ENCODE assay signal across 32 cellular contexts in the genomic region with DNA sequence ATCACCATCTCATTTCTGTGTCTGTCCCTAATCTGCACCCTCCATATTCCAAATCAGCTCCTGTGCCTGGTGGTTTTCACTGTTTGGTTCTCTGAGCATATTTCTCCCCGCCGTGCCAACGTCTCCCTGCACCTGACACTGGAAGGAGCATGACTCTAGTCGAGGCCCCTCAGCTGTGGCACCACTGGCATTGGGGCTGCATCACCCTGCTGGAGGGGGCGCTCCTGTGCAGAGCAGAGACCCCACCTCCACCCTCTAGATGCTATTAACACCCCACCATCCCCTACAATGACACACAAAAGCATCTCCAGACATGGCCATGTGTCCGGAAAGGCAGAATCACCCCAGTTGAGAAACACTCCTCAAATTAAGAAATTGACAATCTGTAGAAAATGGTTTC. TPM values are rescaled to one million over a fixed set of nuclear protein-coding genes. Genes with fewer than 3 reads are reported as not detected.
"Had no signal": no experiment of that assay in that cellular context is flagged by ENCODE, and none has a peak within 500 bp of the region (broad histone marks: within the 10 kb centered on the region; RNA-seq: fewer than 3 reads in every experiment).

No MANE protein-coding gene starts in this region.

- H3K9me3 ChIP-seq: body of pancreas, pancreas, thyroid gland, upper lobe of right lung had no signal

- DNase-seq: activated CD4-positive, alpha-beta T cell treated with anti-CD3 and anti-CD28 coated beads for 1 hour; activated gamma-delta T cell treated with Interleukin-2 at 50 U/mL for 16 hours; activated T-cell treated with anti-CD3 and anti-CD28 coated beads, Interleukin-2, amount 50 U/mL, for 1 hour; anterior cingulate cortex; body of pancreas; cortex of kidney; erythroblast; foreskin fibroblast; hippocampal formation; islet precursor cell; left colon; pancreas; right cardiac atrium; stimulated activated CD4-positive, alpha-beta T cell treated with anti-CD3 and anti-CD28 coated beads, Interleukin-12 subunit alpha, Interleukin-12 subunit beta, amount 100 ng/mL, for 4 hours; stimulated activated CD4-positive, alpha-beta T cell treated with anti-CD3 and anti-CD28 coated beads, Interleukin-4, amount 100 ng/mL, for 4 hours; stimulated activated naive CD8-positive, alpha-beta T cell treated with anti-CD3 and anti-CD28 coated beads, Interleukin-15, Interleukin-2, amounts not matched to agents 100 U/mL and 50 U/mL, for 24 hours; thyroid gland; upper lobe of right lung had no signal

- H3K27ac ChIP-seq: body of pancreas, cardiac muscle cell, pancreas, thyroid gland, upper lobe of right lung, VCaP had no signal

- H3K4me1 Mint-ChIP-seq: nephron had no signal

- ATAC-seq: body of pancreas; left colon; pancreas; right cardiac atrium; stimulated activated naive CD8-positive, alpha-beta T cell treated with anti-CD3 and anti-CD28 coated beads, Interleukin-15, Interleukin-2, amounts not matched to agents 100 U/mL and 50 U/mL, for 24 hours; upper lobe of right lung had no signal

- H3K27ac Mint-ChIP-seq: activated naive CD4-positive, alpha-beta T cell treated with anti-CD3 and anti-CD28 coated beads, Interleukin-2, amount 50 U/mL, for 24 hours; memory B cell; nephron had no signal

- H3K4me3 Mint-ChIP-seq: activated naive CD4-positive, alpha-beta T cell treated with anti-CD3 and anti-CD28 coated beads, Interleukin-2, amount 50 U/mL, for 24 hours; memory B cell; nephron had no signal

- H3K9me3 Mint-ChIP-seq: activated naive CD4-positive, alpha-beta T cell treated with anti-CD3 and anti-CD28 coated beads, Interleukin-2, amount 50 U/mL, for 24 hours; memory B cell had no signal

- H3K4me3 ChIP-seq: body of pancreas, cardiac muscle cell, pancreas, thyroid gland, upper lobe of right lung had no signal

- H3K27me3 ChIP-seq: body of pancreas, cardiac muscle cell, pancreas, thyroid gland, upper lobe of right lung had no signal

- H3K36me3 ChIP-seq: cardiac muscle cell, pancreas, thyroid gland, upper lobe of right lung had no signal

- H3K4me1 ChIP-seq: body of pancreas, pancreas, thyroid gland, upper lobe of right lung had no signal

RNA-seq across cellular contexts. Expression of gene ZSCAN5C, which starts 20.8 kb away (rescaled TPM):
- total RNA-seq: body of pancreas; cardiac muscle cell; cerebellum; fibroblast of lung; left colon; lower leg skin; mononuclear cell; myocyte; pancreas; pulmonary artery endothelial cell; right cardiac atrium; skeletal muscle tissue; subcutaneous adipose tissue; T-helper 2 cell treated with Interferon-gamma antibody and Interleukin-4, amounts not matched to agents 100 ng/mL and 5 ng/mL, for 36 hours; thyroid gland; upper lobe of right lung had no signal

RNA-seq across cellular contexts. Expression of gene ZSCAN5B, which starts 25.3 kb away (rescaled TPM):
- total RNA-seq: body of pancreas; cardiac muscle cell; cerebellum; fibroblast of lung; left colon; lower leg skin; mononuclear cell; myocyte; pancreas; pulmonary artery endothelial cell; right cardiac atrium; subcutaneous adipose tissue; T-helper 2 cell treated with Interferon-gamma antibody and Interleukin-4, amounts not matched to agents 100 ng/mL and 5 ng/mL, for 36 hours; thyroid gland had no signal

RNA-seq across cellular contexts. Expression of gene GALP, which starts 47.1 kb away (rescaled TPM):
- total RNA-seq: body of pancreas; cerebellum; fibroblast of lung; left colon; lower leg skin; mononuclear cell; myocyte; pancreas; pulmonary artery endothelial cell; right cardiac atrium; skeletal muscle tissue; subcutaneous adipose tissue; T-helper 2 cell treated with Interferon-gamma antibody and Interleukin-4, amounts not matched to agents 100 ng/mL and 5 ng/mL, for 36 hours; thyroid gland; upper lobe of right lung had no signal

RNA-seq across cellular contexts. Expression of gene EDDM13, which starts 49.6 kb away (rescaled TPM):
- total RNA-seq: body of pancreas, cardiac muscle cell, cerebellum, fibroblast of lung, left colon, mononuclear cell, myocyte, pancreas, right cardiac atrium, skeletal muscle tissue had no signal
